24 cellular contexts compared by ENCODE assay signal in the genomic region with DNA sequence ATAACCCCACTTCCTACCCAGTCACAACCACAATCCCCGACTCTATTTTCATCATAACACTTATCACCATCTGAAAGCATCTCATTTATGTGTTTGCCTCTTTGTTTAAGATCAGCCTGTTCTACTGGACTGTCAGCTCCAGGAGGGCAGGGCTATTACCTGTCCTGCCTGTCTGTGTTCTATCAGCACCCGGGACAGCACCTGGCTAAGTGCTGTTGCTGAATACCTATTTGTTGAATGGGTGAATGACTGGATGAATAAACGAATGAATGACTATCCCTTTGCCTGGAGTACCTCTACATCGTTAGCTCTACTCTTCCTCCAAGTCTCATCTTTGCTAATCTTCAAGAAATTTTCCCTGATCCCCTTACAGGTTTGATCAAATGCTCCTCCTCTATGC.
DNase-seq lines count a peak whose midpoint lies in the region; ATAC-seq, FAIRE-seq and TF ChIP-seq lines count a peak whose summit lies in the region.
"Had no signal": no experiment of that assay in that cellular context is flagged by ENCODE, and none has a peak within 500 bp of the region (broad histone marks: within the 10 kb centered on the region; RNA-seq: fewer than 3 reads in every experiment).

No MANE protein-coding gene starts in this region.

- no peaks in the 10 kb centered on the region; a peak in 1 of 7 replicates for H3K36me3 Mint-ChIP-seq in H9 (ENCODE audit: insufficient read depth in 1 of 3, low read depth in 3 of 3)
- H3K36me3 Mint-ChIP-seq: CD8-positive, alpha-beta T cell had no signal

- BruUV-seq in GM12878 (replicated peaks; lab: Mats Ljungman, UMichigan), result no TSS peak

- ATAC-seq in DND-41 (ENCODE audit: insufficient read depth, low read depth) (no peak), GM12878 (no peak)
- ATAC-seq: CD8-positive, alpha-beta T cell had no signal

- no peak overlapping the region for H4K8ac ChIP-seq in H9 (replicated peaks; ENCODE audit: insufficient read length, low read depth, low read length)

- H3K4ac ChIP-seq in H9 (ENCODE audit: low read depth, low read length), result no peak overlapping the region

- H3K27me3 Mint-ChIP-seq in H9 (ENCODE audit: low read depth), result peaks cover 2% of the 10 kb centered on the region; the same call in 1 of the 2 replicates

- no peak overlapping the region for H3K14ac ChIP-seq in H9 (ENCODE audit: insufficient read depth, low read length)

- no peak overlapping the region for H3K56ac ChIP-seq in H9 (ENCODE audit: insufficient read length, low read depth, low read length)

- TF ChIP-seq EP300 in GM12878 (IDR thresholded peaks at IDR 0.05; ENCODE audit: borderline replicate concordance in 1 of 2, control insufficient read depth in 1 of 2, low read depth in 2 of 2, low read length in 2 of 2), result no peak

- H3K9me3 Mint-ChIP-seq in H9, result peaks cover 0 to 3% of the 10 kb centered on the region in 2 experiments; a peak in 1 of 5 replicates
- H3K9me3 Mint-ChIP-seq: CD8-positive, alpha-beta T cell had no signal

- POLR2A ChIA-PET in GM12878 (lab: Charles Lee), result no interaction called here

- in situ Hi-C loops in GM12878 (cut with MboI) (no loop called here), GM13977 (cut with MboI; ENCODE audit: low pct_unique_long_range_greater_than_20kb, low sequenced_read_pairs, unreplicated experiment) (no loop called here)

- no peak overlapping the region for H2AK5ac ChIP-seq in H9 (ENCODE audit: insufficient read length, low read length)

- no peak for FAIRE-seq in GM12878 (lab: Jason Lieb, UNC)
- FAIRE-seq: GM18507 had no signal

- H3K9ac ChIP-seq in DND-41 (ENCODE audit: low read depth, low read length), result no peak overlapping the region
- no peak overlapping the region for H3K9ac ChIP-seq in H9 (ENCODE audit: extremely low read depth, insufficient read length, low read length)
- H3K9ac ChIP-seq in GM12878 (ENCODE audit: control insufficient read depth, insufficient read depth, low read length), result no peak overlapping the region

- no peak overlapping the region for H2BK12ac ChIP-seq in H9 (ENCODE audit: insufficient read length, low read depth, low read length)

- no peak overlapping the region for H3K18ac ChIP-seq in H9 (ENCODE audit: insufficient read length, low read depth, low read length)

- no peak overlapping the region for H3K4me3 Mint-ChIP-seq in H9
- H3K4me3 Mint-ChIP-seq: CD8-positive, alpha-beta T cell had no signal

- no peak overlapping the region for H2AFZ ChIP-seq in DND-41 (ENCODE audit: low read depth, low read length)
- no peak overlapping the region for H2AFZ ChIP-seq in H9 (ENCODE audit: low read length)
- H2AFZ ChIP-seq in GM12878 (ENCODE audit: control insufficient read depth, low read depth, low read length), result no peak overlapping the region

- H3K27me3 ChIP-seq in DND-41 (ENCODE audit: insufficient read depth, low read length, poor library complexity) (no peaks in the 10 kb centered on the region), H9 (ENCODE audit: insufficient read depth, low read length) (no peaks in the 10 kb centered on the region), GM12878 (replicated peaks in 1 of 2; ENCODE audit: control insufficient read depth in 2 of 2, insufficient read depth in 2 of 2, low read length in 1 of 2) (peaks cover 0 to 2% of the 10 kb centered on the region in 2 experiments; a peak in 3 of 4 replicates)
- H3K27me3 ChIP-seq: MG63 had no signal

- H3K4me2 ChIP-seq in DND-41 (ENCODE audit: insufficient read depth, low read length) (no peak overlapping the region), H9 (ENCODE audit: insufficient read depth, insufficient read length, low read length) (no peak overlapping the region), GM12878 (ENCODE audit: control insufficient read depth, insufficient read depth) (no peak overlapping the region)

- no peak for TF ChIP-seq RAD21 in GM12878 (IDR thresholded peaks at IDR 0.05; ENCODE audit: insufficient read depth, low read depth, low read length)

- H3K4me3 ChIP-seq in DND-41 (ENCODE audit: low read depth in 1 of 2, low read length in 2 of 2) (no peak overlapping the region), GM12878 (no peak overlapping the region)
- H3K4me3 ChIP-seq: HAP-1, MG63 had no signal

- 0 out of 2 replicates have a peak, but pooled peaks cover 2% of the 10 kb centered on the region for H4K20me1 ChIP-seq in DND-41 (ENCODE audit: insufficient read depth, low read length)
- no peaks in the 10 kb centered on the region for H4K20me1 ChIP-seq in H9 (ENCODE audit: control insufficient read depth, insufficient read depth, insufficient read length)
- 0 out of 2 replicates have a peak, but pooled peaks cover 3% of the 10 kb centered on the region for H4K20me1 ChIP-seq in GM12878 (ENCODE audit: control insufficient read depth, insufficient read depth)

- DNase-seq in DND-41 (peak; percentile 6), H9 (peak; percentile 52), GM12878 (ENCODE audit: low read depth, low spot score) (no peak), iPS-NIHi7 (ENCODE audit: extremely low spot score) (peak; percentile 45), NCI-H128 (lab: John Stamatoyannopoulos, UW; ENCODE audit: unreplicated experiment) (no peak), SIG-M5 (lab: John Stamatoyannopoulos, UW) (no peak), GM13977 (ENCODE audit: low spot score) (no peak)
- DNase-seq: C1 segment of cervical spinal cord; Caco-2; CD8-positive, alpha-beta T cell; DMS 273 treated with DMSO at 0.1 percent for 48 hours; DMS79 treated with DMSO at 0.1 percent for 48 hours; KG1; MG63; NCI-H1105 treated with DMSO at 0.1 percent for 48 hours; NCI-H2029; NCI-H446 treated with DMSO at 0.1 percent for 48 hours; NCI-H526; NCI-H82; Right ventricle myocardium superior; RPMI8226; T-helper 1 cell had no signal

- no peak overlapping the region for H2BK15ac ChIP-seq in H9 (ENCODE audit: low read depth, low read length)

- SMC1A ChIA-PET in GM12878 (lab: Charles Lee; ENCODE audit: uncharacterized antibody, unreplicated experiment), result no interaction called here

- H3K4me1 Mint-ChIP-seq in H9, result peaks cover 5 to 14% of the 10 kb centered on the region in 2 experiments

- no peaks in the 10 kb centered on the region for H3K79me2 ChIP-seq in DND-41 (ENCODE audit: insufficient read depth, low read length)
- no peaks in the 10 kb centered on the region for H3K79me2 ChIP-seq in H9 (ENCODE audit: insufficient read depth, low read length)
- no peaks in the 10 kb centered on the region for H3K79me2 ChIP-seq in GM12878 (ENCODE audit: control insufficient read depth, insufficient read depth, low read length)

- no peak overlapping the region for H2BK120ac ChIP-seq in H9 (ENCODE audit: low read depth, low read length, poor library complexity, severe bottlenecking)

- CTCF ChIA-PET in GM12878 (lab: Yijun Ruan, JAX), result no interaction called here

- 100% methylated on average over 1 of the region's 4 CpGs for WGBS in H9 (ENCODE audit: extremely low coverage, insufficient read length, low lambda C conversion rate)
- WGBS in GM12878 (ENCODE audit: insufficient coverage, insufficient replicate concordance, low lambda C conversion rate, missing lambda C conversion rate), result 0% methylated on average over 4 of the region's 4 CpGs

- H3K36me3 ChIP-seq in DND-41 (ENCODE audit: insufficient read depth, low read length) (no peaks in the 10 kb centered on the region), GM12878 (ENCODE audit: control insufficient read depth in 2 of 2, insufficient read depth in 2 of 2, low read length in 1 of 2) (no peaks in the 10 kb centered on the region)
- H3K36me3 ChIP-seq: HAP-1, MG63 had no signal

- no peaks in the 10 kb centered on the region for H3K23me2 ChIP-seq in H9 (ENCODE audit: insufficient read length, low read depth, low read length, poor library complexity, severe bottlenecking)

- no peak overlapping the region for H4K5ac ChIP-seq in H9 (ENCODE audit: insufficient read length, low read depth, low read length)

- no peak overlapping the region for H3K27ac ChIP-seq in DND-41 (ENCODE audit: low read length)
- no peak overlapping the region for H3K27ac ChIP-seq in H9 (ENCODE audit: insufficient read length, low read depth, low read length)
- H3K27ac ChIP-seq in GM12878 (ENCODE audit: control insufficient read depth, insufficient read depth), result no peak overlapping the region

- H3K27ac Mint-ChIP-seq in H9, result no peak overlapping the region
- H3K27ac Mint-ChIP-seq: CD8-positive, alpha-beta T cell had no signal

- H2BK5ac ChIP-seq in H9 (ENCODE audit: insufficient read length, low read length), result no peak overlapping the region

- intact Hi-C loops in GM12878 (cut with micrococcal nuclease; ENCODE audit: unreplicated experiment), result loop anchor here (10.0 kb wide), 1 partner anchor 523 kb away; no protein-coding TSS in a partner anchor

- no peak overlapping the region for H3K23ac ChIP-seq in H9 (ENCODE audit: insufficient read length, low read depth, low read length)

- TF ChIP-seq CTCF in DND-41 (IDR thresholded peaks at IDR 0.05; ENCODE audit: borderline replicate concordance, extremely low read depth, low read length, poor library complexity, severe bottlenecking) (no peak), H9 (conservative IDR thresholded peaks at IDR 0.05) (no peak), GM12878 (IDR thresholded peaks at IDR 0.05 in 2 of 3, conservative IDR thresholded peaks at IDR 0.05 in 1 of 3; ENCODE audit: control insufficient read depth in 2 of 3, extremely low read depth in 1 of 3, insufficient read depth in 1 of 3, low read depth in 3 of 3, low read length in 3 of 3) (no peak), GM13977 (IDR thresholded peaks at IDR 0.05; ENCODE audit: extremely low read depth, insufficient read depth, missing control alignments) (no peak)

- H2BK20ac ChIP-seq in H9 (ENCODE audit: low read depth, low read length, poor library complexity, severe bottlenecking), result no peak overlapping the region

- no peaks in the 10 kb centered on the region for H3K79me1 ChIP-seq in H9 (ENCODE audit: insufficient read depth, low read depth, low read length, poor library complexity, severe bottlenecking)

- TF ChIP-seq POLR2A in GM12878 (IDR thresholded peaks at IDR 0.05; ENCODE audit: low read depth, low read length), result no peak

- no peak overlapping the region for H4K91ac ChIP-seq in H9 (ENCODE audit: insufficient read length, low read depth, low read length)

- RAD21 ChIA-PET in GM12878 (lab: Charles Lee; ENCODE audit: unreplicated experiment), result no interaction called here

- no peaks in the 10 kb centered on the region for H3K4me1 ChIP-seq in DND-41 (ENCODE audit: insufficient read depth, low read length)
- H3K4me1 ChIP-seq in H9 (ENCODE audit: insufficient read depth, low read length), result no peaks in the 10 kb centered on the region
- no peaks in the 10 kb centered on the region for H3K4me1 ChIP-seq in GM12878 (ENCODE audit: control insufficient read depth, insufficient read depth, low read length)
- H3K4me1 ChIP-seq: Caco-2, HAP-1 had no signal

- no peaks in the 10 kb centered on the region for H3K9me3 ChIP-seq in DND-41 (ENCODE audit: insufficient read depth, low read length, severe bottlenecking)
- no peaks in the 10 kb centered on the region for H3K9me3 ChIP-seq in H9 (ENCODE audit: control insufficient read depth, low read depth, low read length)
- no peaks in the 10 kb centered on the region for H3K9me3 ChIP-seq in GM12878 (replicated peaks; ENCODE audit: control insufficient read depth, insufficient read depth, low read length)
- H3K9me3 ChIP-seq: Caco-2, HAP-1, MG63 had no signal

- no peak overlapping the region for H3T11ph ChIP-seq in H9 (ENCODE audit: low read length)

TF ChIP-seq in GM12878, 131 proteins besides CTCF, POLR2A, EP300 and RAD21 (continues in another document):
- TF ChIP-seq IKZF2 (IDR thresholded peaks at IDR 0.05) (no peak), SMC3 (IDR thresholded peaks at IDR 0.05; ENCODE audit: borderline replicate concordance, low read length) (no peak)

Comparison
In these comparisons a context has a peak if more than half of its experiments do, and no peak if none do; other contexts are left out.
1. DNase-seq: peak in DND-41 (single experiment), H9 (single experiment) and iPS-NIHi7 (single experiment); none in GM12878 (single experiment), NCI-H128 (single experiment), SIG-M5 (single experiment) and GM13977 (single experiment).